ENCODE assay signal across 9 cellular contexts in the genomic region with DNA sequence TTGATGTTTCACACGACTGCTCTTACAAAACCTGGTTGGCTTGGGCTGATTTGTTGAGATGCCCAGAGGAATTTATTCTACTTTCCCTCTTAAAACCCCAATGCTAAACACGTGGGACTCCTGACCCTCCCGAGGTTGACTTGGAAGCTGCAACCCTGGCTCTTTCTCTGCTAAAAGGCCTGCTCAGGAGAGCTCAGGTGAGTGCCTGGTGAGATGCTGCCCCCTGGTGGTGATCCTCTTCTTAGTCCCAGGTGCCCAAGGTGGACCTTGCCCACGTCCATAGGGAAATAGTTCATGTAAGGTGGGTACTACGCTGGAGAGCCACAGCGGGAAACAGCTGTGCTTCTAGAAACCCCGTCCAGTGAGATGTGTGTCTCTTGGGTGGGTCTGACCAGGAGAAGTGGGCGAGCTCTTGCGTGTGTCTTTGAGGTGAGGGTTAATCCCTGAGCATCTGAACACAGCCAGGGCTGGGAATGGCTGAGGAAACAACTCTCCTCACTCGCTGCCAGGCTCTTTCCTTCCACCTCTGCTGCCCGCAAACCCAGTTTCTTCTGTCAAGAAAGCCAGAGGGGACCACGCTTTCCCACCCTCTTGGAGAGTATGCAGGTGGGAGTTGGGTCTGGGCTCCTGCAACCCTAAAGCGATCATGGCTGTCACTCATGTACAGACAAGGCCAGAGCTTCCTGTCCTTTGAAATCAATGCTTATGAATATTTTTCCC. TPM values are rescaled to one million over a fixed set of nuclear protein-coding genes. Genes with fewer than 3 reads are reported as not detected.
DNase-seq lines count a peak whose midpoint lies in the region; ATAC-seq, FAIRE-seq and TF ChIP-seq lines count a peak whose summit lies in the region.
"Had no signal": no experiment of that assay in that cellular context is flagged by ENCODE, and none has a peak within 500 bp of the region (broad histone marks: within the 10 kb centered on the region; RNA-seq: fewer than 3 reads in every experiment).

No MANE protein-coding gene starts in this region.

- peak; percentile 76 to 89 for TF ChIP-seq RAD21 in A549 (conservative IDR thresholded peaks at IDR 0.05 in 1 of 2, IDR thresholded peaks at IDR 0.05 in 1 of 2)

- TF ChIP-seq EP300 in A549 (IDR thresholded peaks at IDR 0.05), result no peak

- POLR2A ChIA-PET in A549 (lab: Yijun Ruan, JAX), result no interaction called here

- DNase-seq in A549 (ENCODE audit: low read depth in 1 of 2, low spot score in 1 of 2), result peak; percentile 74 to 87
- peak; percentile 9 for DNase-seq in GM18507 (ENCODE audit: extremely low spot score, insufficient read length, low read depth)
- peak; percentile 86 to 91 for DNase-seq in SHP77 (lab: John Stamatoyannopoulos, UW)
- DNase-seq in T47D (ENCODE audit: low read depth in 1 of 2, low spot score in 1 of 2), result peak; percentile 81 to 83
- DNase-seq in islet precursor cell, result peak; percentile 94
- peak; percentile 47 for DNase-seq in stimulated activated CD4-positive, alpha-beta T cell treated with anti-CD3 and anti-CD28 coated beads, Interleukin-4, amount 100 ng/mL, for 1 hour
- no peak for DNase-seq in GOT3 (lab: John Stamatoyannopoulos, UW)

- no peaks in the 10 kb centered on the region for H4K20me1 ChIP-seq in Loucy (ENCODE audit: insufficient read depth, low read length, poor library complexity, severe bottlenecking)

- H3K79me2 ChIP-seq in Loucy (ENCODE audit: insufficient read depth, low read length), result no peaks in the 10 kb centered on the region

- WGBS in A549 (ENCODE audit: missing lambda C conversion rate), result 25% methylated on average over 13 of the region's 13 CpGs

- no peaks in the 10 kb centered on the region for H3F3A ChIP-seq in Loucy (ENCODE audit: low read depth)

- TF ChIP-seq POLR2A in A549 (IDR thresholded peaks at IDR 0.05; ENCODE audit: low read length), result no peak

- no peaks in the 10 kb centered on the region for H3K9me2 ChIP-seq in Loucy (replicated peaks; ENCODE audit: low read depth, low read length)

- no peaks in the 10 kb centered on the region for H3K27me3 ChIP-seq in Loucy (ENCODE audit: insufficient read depth, low read length, poor library complexity, severe bottlenecking)

- H3K4me2 ChIP-seq in A549 (no peak overlapping the region), Loucy (ENCODE audit: low read depth, low read length, poor library complexity, severe bottlenecking) (no peak overlapping the region)

- H3K9me3 ChIP-seq in A549 (no peaks in the 10 kb centered on the region), Loucy (ENCODE audit: insufficient read depth, low read depth, low read length) (no peaks in the 10 kb centered on the region)

- peak; percentile 72 to 95; a peak in 5 of 6 replicates for ATAC-seq in A549

- H3K4me3 ChIP-seq in A549, result no peak overlapping the region
- H3K4me3 ChIP-seq in Loucy (ENCODE audit: low read length, poor library complexity, severe bottlenecking), result no peak overlapping the region

- H3K4me1 ChIP-seq in A549, result no peaks in the 10 kb centered on the region
- peaks cover 4% of the 10 kb centered on the region for H3K4me1 ChIP-seq in Loucy (ENCODE audit: insufficient read depth, low read length, poor library complexity, severe bottlenecking)

- in situ Hi-C loops in T47D (cut with HindIII; ENCODE audit: low pct_unique_long_range_greater_than_20kb, low sequenced_read_pairs), result no loop called here

- no peak overlapping the region for H2AFZ ChIP-seq in Loucy (ENCODE audit: low read length)

- H3K36me3 ChIP-seq in Loucy (ENCODE audit: insufficient read depth, low read length), result no peaks in the 10 kb centered on the region

- FAIRE-seq in A549 (lab: Jason Lieb, UNC), result no peak
- peak; percentile 38 for FAIRE-seq in GM18507 (lab: Jason Lieb, UNC)
- FAIRE-seq: endometrium had no signal

- H3K9ac ChIP-seq in Loucy (ENCODE audit: low read depth, low read length, poor library complexity, severe bottlenecking), result no peak overlapping the region

- CTCF ChIA-PET in A549 (lab: Yijun Ruan, JAX), result interaction anchor here (0.6 to 2.4 kb wide), 34 partner anchors 9 to 852 kb away, joined by 3 to 26 read pairs (median 4); no protein-coding TSS in a partner anchor

- TF ChIP-seq CTCF in A549 (IDR thresholded peaks at IDR 0.05), result peak; percentile 81
- peak; percentile 98 for TF ChIP-seq CTCF in Loucy (conservative IDR thresholded peaks at IDR 0.05; ENCODE audit: low read length)

- H3K27ac ChIP-seq in A549, result no peak overlapping the region

TF ChIP-seq in A549, 52 proteins besides CTCF, POLR2A, EP300 and RAD21:
- TF ChIP-seq SMC3 (IDR thresholded peaks at IDR 0.05), result peak; percentile 74
- TF ChIP-seq, protein P1, sequence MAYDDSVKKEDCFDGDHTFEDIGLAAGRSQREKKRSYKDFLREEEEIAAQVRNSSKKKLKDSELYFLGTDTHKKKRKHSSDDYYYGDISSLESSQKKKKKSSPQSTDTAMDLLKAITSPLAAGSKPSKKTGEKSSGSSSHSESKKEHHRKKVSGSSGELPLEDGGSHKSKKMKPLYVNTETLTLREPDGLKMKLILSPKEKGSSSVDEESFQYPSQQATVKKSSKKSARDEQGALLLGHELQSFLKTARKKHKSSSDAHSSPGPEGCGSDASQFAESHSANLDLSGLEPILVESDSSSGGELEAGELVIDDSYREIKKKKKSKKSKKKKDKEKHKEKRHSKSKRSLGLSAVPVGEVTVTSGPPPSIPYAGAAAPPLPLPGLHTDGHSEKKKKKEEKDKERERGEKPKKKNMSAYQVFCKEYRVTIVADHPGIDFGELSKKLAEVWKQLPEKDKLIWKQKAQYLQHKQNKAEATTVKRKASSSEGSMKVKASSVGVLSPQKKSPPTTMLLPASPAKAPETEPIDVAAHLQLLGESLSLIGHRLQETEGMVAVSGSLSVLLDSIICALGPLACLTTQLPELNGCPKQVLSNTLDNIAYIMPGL (CRISPR knock-in tag; IDR thresholded peaks at IDR 0.05; ENCODE audit: borderline replicate concordance), result no peak
- no peak for TF ChIP-seq RCOR1 (IDR thresholded peaks at IDR 0.05; ENCODE audit: low read depth, low read length)
- TF ChIP-seq, protein P2, sequence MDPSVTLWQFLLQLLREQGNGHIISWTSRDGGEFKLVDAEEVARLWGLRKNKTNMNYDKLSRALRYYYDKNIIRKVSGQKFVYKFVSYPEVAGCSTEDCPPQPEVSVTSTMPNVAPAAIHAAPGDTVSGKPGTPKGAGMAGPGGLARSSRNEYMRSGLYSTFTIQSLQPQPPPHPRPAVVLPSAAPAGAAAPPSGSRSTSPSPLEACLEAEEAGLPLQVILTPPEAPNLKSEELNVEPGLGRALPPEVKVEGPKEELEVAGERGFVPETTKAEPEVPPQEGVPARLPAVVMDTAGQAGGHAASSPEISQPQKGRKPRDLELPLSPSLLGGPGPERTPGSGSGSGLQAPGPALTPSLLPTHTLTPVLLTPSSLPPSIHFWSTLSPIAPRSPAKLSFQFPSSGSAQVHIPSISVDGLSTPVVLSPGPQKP (IDR thresholded peaks at IDR 0.05; ENCODE audit: low read depth, low read length), result no peak
- TF ChIP-seq TP53 (CRISPR knock-in tag; IDR thresholded peaks at IDR 0.05), result no peak
- TF ChIP-seq GATA3 (IDR thresholded peaks at IDR 0.05; ENCODE audit: borderline replicate concordance), result no peak
- TF ChIP-seq NR3C1 (IDR thresholded peaks at IDR 0.05), result no peak
- no peak for TF ChIP-seq ZFP36 (IDR thresholded peaks at IDR 0.05; ENCODE audit: borderline replicate concordance, partially characterized antibody)
- no peak for TF ChIP-seq POLR2AphosphoS2 (conservative IDR thresholded peaks at IDR 0.05; ENCODE audit: low read length)

RNA-seq across cellular contexts. Expression of a gene that starts 25.5 kb away (rescaled TPM):
- polyA plus RNA-seq in A549 (2011; rRNA removed) (3.7 and 5.3 TPM in 2 replicates), A549 (2017; fragmentation: RNase III; extraction: RNeasy Plus Mini Kit Qiagen cat#74134 plus additional on column Dnase treatment) (5.5 to 8.9 TPM (median 7.3 TPM) in 3 replicates)
- 3.5 and 3.6 TPM in 2 replicates for polyA plus RNA-seq in A549 (2012; cell fraction: cytosol; rRNA removed)
- 13.1 and 14.0 TPM in 2 replicates for polyA plus RNA-seq in A549 (2012; cell fraction: nucleus; rRNA removed)
- 3.3 and 4.9 TPM in 2 replicates for polyA minus RNA-seq in A549 (2011; rRNA and poly(A)+ RNA removed)
